In the genomic region with DNA sequence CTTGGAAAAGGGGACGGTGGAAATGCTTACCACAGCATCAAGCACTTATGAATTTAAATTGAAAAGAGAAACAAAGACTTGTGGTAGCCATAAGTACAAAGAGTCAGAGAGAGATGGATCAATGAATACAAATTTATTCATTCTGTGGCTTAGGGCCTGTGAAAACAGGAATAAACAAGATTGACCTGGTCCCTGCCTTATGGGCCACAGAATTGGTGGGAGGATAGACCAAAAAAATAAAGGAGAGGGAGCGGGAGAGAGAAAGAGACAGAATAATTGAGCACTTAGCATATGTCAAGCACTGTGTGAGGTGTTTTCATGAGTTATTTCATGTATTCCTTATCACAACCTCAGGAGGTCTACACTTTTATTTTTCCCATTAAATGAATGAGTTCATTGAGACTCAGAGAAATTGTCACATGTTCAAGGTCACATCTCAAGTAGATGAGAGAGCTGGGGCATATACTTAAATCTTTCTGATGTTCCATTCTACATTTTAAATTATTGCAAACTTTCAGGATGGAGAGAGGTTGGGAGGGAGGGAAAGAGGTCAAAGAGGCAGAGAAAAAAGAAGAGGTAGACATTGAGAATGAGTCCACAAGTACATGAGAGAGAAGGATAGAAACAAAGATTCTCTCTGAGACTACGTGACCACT, we compare ENCODE assay signal across 1 cellular context.
A peak's percentile ranks its signal among the peaks of the same experiment; 100 is the strongest.
TF ChIP-seq lines count a peak whose summit lies in the region.

No MANE protein-coding gene starts in this region.

TF ChIP-seq in K562, 482 proteins besides CTCF, POLR2A, EP300 and RAD21 (continued from another document):
- TF ChIP-seq ZNF589 (CRISPR knock-in tag; IDR thresholded peaks at IDR 0.05; ENCODE audit: low read depth) (peak; percentile 89), ZNF311 (CRISPR knock-in tag; IDR thresholded peaks at IDR 0.05) (0 out of 2 replicates have a peak, but pooled peaks have one; percentile 56), DDX20 (tag; IDR thresholded peaks at IDR 0.05; ENCODE audit: low read depth) (peak; percentile 66; the same call in 1 of the 2 replicates), SMAD3 (CRISPR knock-in tag; conservative IDR thresholded peaks at IDR 0.05) (0 out of 2 replicates have a peak, but pooled peaks have one; percentile 13), HINFP (tag; conservative IDR thresholded peaks at IDR 0.05; ENCODE audit: low read depth) (0 out of 2 replicates have a peak, but pooled peaks have one; percentile 49), BRCA1 (IDR thresholded peaks at IDR 0.05) (no peak), BRCA1 (CRISPR knock-in tag; IDR thresholded peaks at IDR 0.05) (no peak), ZC3H8 (IDR thresholded peaks at IDR 0.05) (no peak), PHF8 (IDR thresholded peaks at IDR 0.05; ENCODE audit: borderline replicate concordance, low read length) (no peak), LCOR (CRISPR knock-in tag; IDR thresholded peaks at IDR 0.05) (no peak), ZNF175 (CRISPR knock-in tag; IDR thresholded peaks at IDR 0.05; ENCODE audit: low read depth) (peak; percentile 91), ZNF740 (CRISPR knock-in tag; IDR thresholded peaks at IDR 0.05) (no peak), ZNF740 (tag; IDR thresholded peaks at IDR 0.05) (peak in 1 of 2 experiments; percentile 50; a peak in 1 of 4 replicates), NR4A1 (CRISPR knock-in tag; IDR thresholded peaks at IDR 0.05) (no peak), NR4A1 (tag; IDR thresholded peaks at IDR 0.05) (0 out of 2 replicates have a peak, but pooled peaks have one; percentile 37), NFXL1 (CRISPR knock-in tag; IDR thresholded peaks at IDR 0.05) (0 out of 2 replicates have a peak, but pooled peaks have one; percentile 57), GABPA (tag; conservative IDR thresholded peaks at IDR 0.05; ENCODE audit: low read depth) (0 out of 2 replicates have a peak, but pooled peaks have one; percentile 18), ZNF584 (CRISPR knock-in tag; IDR thresholded peaks at IDR 0.05; ENCODE audit: low read depth) (peak; percentile 59; the same call in 1 of the 2 replicates), DNMT1 (IDR thresholded peaks at IDR 0.05) (no peak), ZNF395 (CRISPR knock-in tag; IDR thresholded peaks at IDR 0.05) (no peak), TCFL5 (CRISPR knock-in tag; conservative IDR thresholded peaks at IDR 0.05) (0 out of 2 replicates have a peak, but pooled peaks have one; percentile 40), CHD1 (IDR thresholded peaks at IDR 0.05; ENCODE audit: low read length) (no peak), PTTG1 (tag; IDR thresholded peaks at IDR 0.05; ENCODE audit: low read depth) (peak; percentile 76), MTA1 (IDR thresholded peaks at IDR 0.05; ENCODE audit: borderline replicate concordance) (no peak), MCM3 (IDR thresholded peaks at IDR 0.05) (no peak), KDM2B (CRISPR knock-in tag; IDR thresholded peaks at IDR 0.05) (no peak), DMBX1 (CRISPR knock-in tag; IDR thresholded peaks at IDR 0.05; ENCODE audit: borderline replicate concordance) (peak; percentile 60; the same call in 1 of the 2 replicates)
- TF ChIP-seq, protein P1, sequence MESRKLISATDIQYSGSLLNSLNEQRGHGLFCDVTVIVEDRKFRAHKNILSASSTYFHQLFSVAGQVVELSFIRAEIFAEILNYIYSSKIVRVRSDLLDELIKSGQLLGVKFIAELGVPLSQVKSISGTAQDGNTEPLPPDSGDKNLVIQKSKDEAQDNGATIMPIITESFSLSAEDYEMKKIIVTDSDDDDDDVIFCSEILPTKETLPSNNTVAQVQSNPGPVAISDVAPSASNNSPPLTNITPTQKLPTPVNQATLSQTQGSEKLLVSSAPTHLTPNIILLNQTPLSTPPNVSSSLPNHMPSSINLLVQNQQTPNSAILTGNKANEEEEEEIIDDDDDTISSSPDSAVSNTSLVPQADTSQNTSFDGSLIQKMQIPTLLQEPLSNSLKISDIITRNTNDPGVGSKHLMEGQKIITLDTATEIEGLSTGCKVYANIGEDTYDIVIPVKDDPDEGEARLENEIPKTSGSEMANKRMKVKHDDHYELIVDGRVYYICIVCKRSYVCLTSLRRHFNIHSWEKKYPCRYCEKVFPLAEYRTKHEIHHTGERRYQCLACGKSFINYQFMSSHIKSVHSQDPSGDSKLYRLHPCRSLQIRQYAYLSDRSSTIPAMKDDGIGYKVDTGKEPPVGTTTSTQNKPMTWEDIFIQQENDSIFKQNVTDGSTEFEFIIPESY (CRISPR knock-in tag; IDR thresholded peaks at IDR 0.05): no peak
- TF ChIP-seq, protein P2, sequence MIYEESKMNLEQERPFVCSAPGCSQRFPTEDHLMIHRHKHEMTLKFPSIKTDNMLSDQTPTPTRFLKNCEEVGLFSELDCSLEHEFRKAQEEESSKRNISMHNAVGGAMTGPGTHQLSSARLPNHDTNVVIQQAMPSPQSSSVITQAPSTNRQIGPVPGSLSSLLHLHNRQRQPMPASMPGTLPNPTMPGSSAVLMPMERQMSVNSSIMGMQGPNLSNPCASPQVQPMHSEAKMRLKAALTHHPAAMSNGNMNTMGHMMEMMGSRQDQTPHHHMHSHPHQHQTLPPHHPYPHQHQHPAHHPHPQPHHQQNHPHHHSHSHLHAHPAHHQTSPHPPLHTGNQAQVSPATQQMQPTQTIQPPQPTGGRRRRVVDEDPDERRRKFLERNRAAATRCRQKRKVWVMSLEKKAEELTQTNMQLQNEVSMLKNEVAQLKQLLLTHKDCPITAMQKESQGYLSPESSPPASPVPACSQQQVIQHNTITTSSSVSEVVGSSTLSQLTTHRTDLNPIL (CRISPR knock-in tag; IDR thresholded peaks at IDR 0.05): no peak; the same call in 1 of the 2 replicates
- TF ChIP-seq, protein P3, sequence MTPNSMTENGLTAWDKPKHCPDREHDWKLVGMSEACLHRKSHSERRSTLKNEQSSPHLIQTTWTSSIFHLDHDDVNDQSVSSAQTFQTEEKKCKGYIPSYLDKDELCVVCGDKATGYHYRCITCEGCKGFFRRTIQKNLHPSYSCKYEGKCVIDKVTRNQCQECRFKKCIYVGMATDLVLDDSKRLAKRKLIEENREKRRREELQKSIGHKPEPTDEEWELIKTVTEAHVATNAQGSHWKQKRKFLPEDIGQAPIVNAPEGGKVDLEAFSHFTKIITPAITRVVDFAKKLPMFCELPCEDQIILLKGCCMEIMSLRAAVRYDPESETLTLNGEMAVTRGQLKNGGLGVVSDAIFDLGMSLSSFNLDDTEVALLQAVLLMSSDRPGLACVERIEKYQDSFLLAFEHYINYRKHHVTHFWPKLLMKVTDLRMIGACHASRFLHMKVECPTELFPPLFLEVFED (CRISPR knock-in tag; conservative IDR thresholded peaks at IDR 0.05): peak; percentile 81; the same call in 1 of the 2 replicates
- TF ChIP-seq, protein P4, sequence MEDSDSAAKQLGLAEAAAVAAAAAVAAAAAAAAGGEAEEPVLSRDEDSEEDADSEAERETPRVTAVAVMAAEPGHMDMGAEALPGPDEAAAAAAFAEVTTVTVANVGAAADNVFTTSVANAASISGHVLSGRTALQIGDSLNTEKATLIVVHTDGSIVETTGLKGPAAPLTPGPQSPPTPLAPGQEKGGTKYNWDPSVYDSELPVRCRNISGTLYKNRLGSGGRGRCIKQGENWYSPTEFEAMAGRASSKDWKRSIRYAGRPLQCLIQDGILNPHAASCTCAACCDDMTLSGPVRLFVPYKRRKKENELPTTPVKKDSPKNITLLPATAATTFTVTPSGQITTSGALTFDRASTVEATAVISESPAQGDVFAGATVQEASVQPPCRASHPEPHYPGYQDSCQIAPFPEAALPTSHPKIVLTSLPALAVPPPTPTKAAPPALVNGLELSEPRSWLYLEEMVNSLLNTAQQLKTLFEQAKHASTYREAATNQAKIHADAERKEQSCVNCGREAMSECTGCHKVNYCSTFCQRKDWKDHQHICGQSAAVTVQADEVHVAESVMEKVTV (CRISPR knock-in tag; IDR thresholded peaks at IDR 0.05): peak; percentile 33; the same call in 1 of the 2 replicates
- TF ChIP-seq, protein P5, sequence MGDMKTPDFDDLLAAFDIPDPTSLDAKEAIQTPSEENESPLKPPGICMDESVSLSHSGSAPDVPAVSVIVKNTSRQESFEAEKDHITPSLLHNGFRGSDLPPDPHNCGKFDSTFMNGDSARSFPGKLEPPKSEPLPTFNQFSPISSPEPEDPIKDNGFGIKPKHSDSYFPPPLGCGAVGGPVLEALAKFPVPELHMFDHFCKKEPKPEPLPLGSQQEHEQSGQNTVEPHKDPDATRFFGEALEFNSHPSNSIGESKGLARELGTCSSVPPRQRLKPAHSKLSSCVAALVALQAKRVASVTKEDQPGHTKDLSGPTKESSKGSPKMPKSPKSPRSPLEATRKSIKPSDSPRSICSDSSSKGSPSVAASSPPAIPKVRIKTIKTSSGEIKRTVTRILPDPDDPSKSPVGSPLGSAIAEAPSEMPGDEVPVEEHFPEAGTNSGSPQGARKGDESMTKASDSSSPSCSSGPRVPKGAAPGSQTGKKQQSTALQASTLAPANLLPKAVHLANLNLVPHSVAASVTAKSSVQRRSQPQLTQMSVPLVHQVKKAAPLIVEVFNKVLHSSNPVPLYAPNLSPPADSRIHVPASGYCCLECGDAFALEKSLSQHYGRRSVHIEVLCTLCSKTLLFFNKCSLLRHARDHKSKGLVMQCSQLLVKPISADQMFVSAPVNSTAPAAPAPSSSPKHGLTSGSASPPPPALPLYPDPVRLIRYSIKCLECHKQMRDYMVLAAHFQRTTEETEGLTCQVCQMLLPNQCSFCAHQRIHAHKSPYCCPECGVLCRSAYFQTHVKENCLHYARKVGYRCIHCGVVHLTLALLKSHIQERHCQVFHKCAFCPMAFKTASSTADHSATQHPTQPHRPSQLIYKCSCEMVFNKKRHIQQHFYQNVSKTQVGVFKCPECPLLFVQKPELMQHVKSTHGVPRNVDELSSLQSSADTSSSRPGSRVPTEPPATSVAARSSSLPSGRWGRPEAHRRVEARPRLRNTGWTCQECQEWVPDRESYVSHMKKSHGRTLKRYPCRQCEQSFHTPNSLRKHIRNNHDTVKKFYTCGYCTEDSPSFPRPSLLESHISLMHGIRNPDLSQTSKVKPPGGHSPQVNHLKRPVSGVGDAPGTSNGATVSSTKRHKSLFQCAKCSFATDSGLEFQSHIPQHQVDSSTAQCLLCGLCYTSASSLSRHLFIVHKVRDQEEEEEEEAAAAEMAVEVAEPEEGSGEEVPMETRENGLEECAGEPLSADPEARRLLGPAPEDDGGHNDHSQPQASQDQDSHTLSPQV (IDR thresholded peaks at IDR 0.05): peak; percentile 77; the same call in 1 of the 2 replicates
- TF ChIP-seq, protein P6, sequence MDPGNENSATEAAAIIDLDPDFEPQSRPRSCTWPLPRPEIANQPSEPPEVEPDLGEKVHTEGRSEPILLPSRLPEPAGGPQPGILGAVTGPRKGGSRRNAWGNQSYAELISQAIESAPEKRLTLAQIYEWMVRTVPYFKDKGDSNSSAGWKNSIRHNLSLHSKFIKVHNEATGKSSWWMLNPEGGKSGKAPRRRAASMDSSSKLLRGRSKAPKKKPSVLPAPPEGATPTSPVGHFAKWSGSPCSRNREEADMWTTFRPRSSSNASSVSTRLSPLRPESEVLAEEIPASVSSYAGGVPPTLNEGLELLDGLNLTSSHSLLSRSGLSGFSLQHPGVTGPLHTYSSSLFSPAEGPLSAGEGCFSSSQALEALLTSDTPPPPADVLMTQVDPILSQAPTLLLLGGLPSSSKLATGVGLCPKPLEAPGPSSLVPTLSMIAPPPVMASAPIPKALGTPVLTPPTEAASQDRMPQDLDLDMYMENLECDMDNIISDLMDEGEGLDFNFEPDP (CRISPR knock-in tag; IDR thresholded peaks at IDR 0.05): no peak
- TF ChIP-seq, protein P7, sequence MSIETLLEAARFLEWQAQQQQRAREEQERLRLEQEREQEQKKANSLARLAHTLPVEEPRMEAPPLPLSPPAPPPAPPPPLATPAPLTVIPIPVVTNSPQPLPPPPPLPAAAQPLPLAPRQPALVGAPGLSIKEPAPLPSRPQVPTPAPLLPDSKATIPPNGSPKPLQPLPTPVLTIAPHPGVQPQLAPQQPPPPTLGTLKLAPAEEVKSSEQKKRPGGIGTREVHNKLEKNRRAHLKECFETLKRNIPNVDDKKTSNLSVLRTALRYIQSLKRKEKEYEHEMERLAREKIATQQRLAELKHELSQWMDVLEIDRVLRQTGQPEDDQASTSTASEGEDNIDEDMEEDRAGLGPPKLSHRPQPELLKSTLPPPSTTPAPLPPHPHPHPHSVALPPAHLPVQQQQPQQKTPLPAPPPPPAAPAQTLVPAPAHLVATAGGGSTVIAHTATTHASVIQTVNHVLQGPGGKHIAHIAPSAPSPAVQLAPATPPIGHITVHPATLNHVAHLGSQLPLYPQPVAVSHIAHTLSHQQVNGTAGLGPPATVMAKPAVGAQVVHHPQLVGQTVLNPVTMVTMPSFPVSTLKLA (conservative IDR thresholded peaks at IDR 0.05): peak in 1 of 2 experiments; percentile 37; a peak in 1 of 4 replicates
TF ChIP-seq in K562: peak in this region for 36.
